Comparison of ENCODE assay signal across 8 cellular contexts in genomic region chr13:23087884-23088283, GRCh38.
DNase-seq lines count a peak whose midpoint lies in the region; ATAC-seq and TF ChIP-seq lines count a peak whose summit lies in the region.

No MANE protein-coding gene starts in this region.

- H3K27ac ChIP-seq in iPS DF 6.9 (ENCODE audit: low read length): no peak overlapping the region

- no peaks in the 10 kb centered on the region for H3K9me3 ChIP-seq in iPS DF 6.9 (ENCODE audit: control insufficient read depth, insufficient read depth, low read length)

- H3K4me3 ChIP-seq in iPS DF 6.9 (ENCODE audit: low read length): no peak overlapping the region

- no peaks in the 10 kb centered on the region for H3K36me3 ChIP-seq in iPS DF 6.9 (ENCODE audit: control insufficient read depth, insufficient read depth, low read length)

- WGBS in iPS DF 6.9 (ENCODE audit: insufficient coverage, insufficient read length): no CpG with 5 or more reads among the region's 1 CpG

- H3K27me3 ChIP-seq in iPS DF 6.9 (ENCODE audit: control insufficient read depth, insufficient read depth, low read length): no peaks in the 10 kb centered on the region

- no peaks in the 10 kb centered on the region for H3K4me1 ChIP-seq in iPS DF 6.9 (ENCODE audit: control insufficient read depth, insufficient read depth, low read length)

- DNase-seq in NCI-H2227 (lab: John Stamatoyannopoulos, UW; ENCODE audit: unreplicated experiment) (peak; percentile 2), NCI-H2227 treated with DMSO at 0.1 percent for 48 hours (lab: John Stamatoyannopoulos, UW) (no peak), iPS DF 6.9 (ENCODE audit: low read depth, low spot score) (peak; percentile 45), Ammon's horn (ENCODE audit: low spot score) (no peak)

- ATAC-seq in HG03159 (IDR thresholded peaks at IDR 0.05; ENCODE audit: unreplicated experiment): peak; percentile 75
- peak; percentile 66; the same call in 2 of the 3 replicates for ATAC-seq in SK-N-SH treated with all-trans-retinoic acid at 6 μM for 48 hours
- ATAC-seq in GM21619 (IDR thresholded peaks at IDR 0.05; ENCODE audit: unreplicated experiment): no peak
- ATAC-seq in HG03097 (IDR thresholded peaks at IDR 0.05; ENCODE audit: low FRiP score, unreplicated experiment): no peak

TF ChIP-seq in SK-N-SH treated with all-trans-retinoic acid at 6 μM for 48 hours, 23 proteins besides CTCF, POLR2A, EP300 and RAD21:
- TF ChIP-seq ZNF70 (CRISPR knock-in tag; IDR thresholded peaks at IDR 0.05): no peak
- no peak for TF ChIP-seq ZC3H10 (CRISPR knock-in tag; IDR thresholded peaks at IDR 0.05)
- TF ChIP-seq ISL1 (CRISPR knock-in tag; IDR thresholded peaks at IDR 0.05): no peak
- no peak for TF ChIP-seq ZNF8 (CRISPR knock-in tag; IDR thresholded peaks at IDR 0.05)

Comparison
In these comparisons a context has a peak if more than half of its experiments do, and no peak if none do; other contexts are left out.
1. DNase-seq: peak in NCI-H2227 (single experiment) and iPS DF 6.9 (single experiment); none in NCI-H2227 treated with DMSO at 0.1 percent for 48 hours (single experiment) and Ammon's horn (single experiment).
2. ATAC-seq: peak in HG03159 (single experiment) and SK-N-SH treated with all-trans-retinoic acid at 6 μM for 48 hours (single experiment); none in GM21619 (single experiment) and HG03097 (single experiment).